ENCODE assay signal across 11 cellular contexts in the genomic region with DNA sequence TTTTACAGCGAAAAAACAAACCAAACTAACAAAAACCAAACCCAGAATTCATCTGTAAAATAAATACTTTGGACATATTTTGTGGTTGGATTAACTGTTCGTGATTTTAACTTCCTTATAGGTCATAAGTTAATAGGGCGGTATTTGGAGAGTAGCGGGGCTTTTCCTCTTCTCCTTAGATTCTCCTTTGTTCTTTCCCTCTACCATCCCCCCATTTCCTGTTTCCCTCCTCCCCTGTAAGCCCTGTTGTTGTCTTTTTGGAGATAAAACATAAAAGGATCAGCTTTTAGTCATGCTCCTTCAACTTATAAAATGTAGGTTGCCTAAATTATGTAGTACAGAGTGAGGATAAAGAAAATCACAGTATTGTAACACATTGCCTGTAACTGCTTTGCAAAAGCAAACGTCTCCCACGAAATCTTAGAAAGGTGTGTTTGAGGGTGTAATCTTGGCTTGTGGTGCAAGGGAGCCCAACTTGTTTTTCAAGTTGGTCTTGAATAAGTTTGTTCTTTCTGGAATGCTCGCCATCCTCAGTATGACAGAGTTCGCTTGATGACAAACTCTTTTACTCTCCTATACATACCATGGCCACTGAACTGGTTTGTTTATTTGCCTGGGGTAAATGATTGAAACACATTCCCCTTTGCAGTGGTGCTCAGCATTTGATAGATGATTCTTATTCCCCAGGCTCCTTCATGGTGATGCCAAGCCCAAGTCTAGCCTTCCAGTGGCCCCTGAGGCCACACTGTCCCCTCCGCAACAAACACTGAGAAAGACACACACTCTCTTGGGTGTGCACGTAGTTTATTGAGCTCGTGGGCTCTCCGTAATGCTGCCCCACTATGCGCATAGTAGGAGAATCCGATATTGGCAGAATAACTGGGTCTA. TPM values are rescaled to one million over a fixed set of nuclear protein-coding genes. Genes with fewer than 3 reads are reported as not detected.
DNase-seq lines count a peak whose midpoint lies in the region; ATAC-seq and TF ChIP-seq lines count a peak whose summit lies in the region.
"Had no signal": no experiment of that assay in that cellular context is flagged by ENCODE, and none has a peak within 500 bp of the region (broad histone marks: within the 10 kb centered on the region; RNA-seq: fewer than 3 reads in every experiment).

No MANE protein-coding gene starts in this region.

- peak overlapping the region; percentile 52 for H3K4ac ChIP-seq in IMR-90 (ENCODE audit: low read depth, low read length)

- CTCF ChIA-PET in A673 (lab: Charles Lee), result interaction anchor here (0.6 kb wide), 2 partner anchors 46 to 53 kb away, joined by 3 to 4 read pairs; no protein-coding TSS in a partner anchor
- CTCF ChIA-PET in IMR-90 (lab: Yijun Ruan, JAX), result no interaction called here

- H3K56ac ChIP-seq in IMR-90 (ENCODE audit: extremely low read depth, insufficient read depth, low read length), result no peak overlapping the region

- peak overlapping the region; percentile 73 for H3K27ac ChIP-seq in A673 (ENCODE audit: low read depth, low read length, poor library complexity, severe bottlenecking)
- H3K27ac ChIP-seq in IMR-90 (ENCODE audit: insufficient read depth, low read length), result peak overlapping the region; percentile 45
- H3K27ac ChIP-seq in lower lobe of right lung, result peak overlapping the region; percentile 71
- H3K27ac ChIP-seq in spleen, result peak overlapping the region in 2 of 8 donors; percentile 7 to 44

- no TSS peak for BruUV-seq in A673 (replicated peaks; lab: Mats Ljungman, UMichigan)
- no TSS peak for BruUV-seq in IMR-90 (replicated peaks; lab: Mats Ljungman, UMichigan)

- TF ChIP-seq RAD21 in IMR-90 (IDR thresholded peaks at IDR 0.05; ENCODE audit: low read length), result no peak

- no peaks in the 10 kb centered on the region for H3K36me3 ChIP-seq in A673 (ENCODE audit: insufficient read depth, low read length, poor library complexity, severe bottlenecking)
- H3K36me3 ChIP-seq in IMR-90 (ENCODE audit: control insufficient read depth, insufficient read depth, low read length), result peaks cover 3% of the 10 kb centered on the region
- H3K36me3 ChIP-seq in lower lobe of right lung, result no peaks in the 10 kb centered on the region
- no peaks in the 10 kb centered on the region for H3K36me3 ChIP-seq in spleen

- peak overlapping the region; percentile 37 for H3K4me3 ChIP-seq in A673 (ENCODE audit: low read depth, low read length, poor library complexity, severe bottlenecking)
- H3K4me3 ChIP-seq in IMR-90 (ENCODE audit: insufficient read depth, low read depth, low read length), result no peak overlapping the region
- no peak overlapping the region for H3K4me3 ChIP-seq in lower lobe of right lung
- no peak overlapping the region for H3K4me3 ChIP-seq in spleen

- intact Hi-C loops in A673 (cut with micrococcal nuclease; ENCODE audit: unreplicated experiment), result loop anchor here (2.0 kb wide), 2 partner anchors 29 to 43 kb away; no protein-coding TSS in a partner anchor
- intact Hi-C loops in IMR-90 (cut with micrococcal nuclease), result no loop called here
- intact Hi-C loops in lower lobe of right lung (cut with DNase I), result no loop called here
- intact Hi-C loops in spleen (cut with DNase I; ENCODE audit: low total_unique reads), result no loop called here

- peak overlapping the region; percentile 44; the same call in 1 of the 2 replicates for H2AK5ac ChIP-seq in IMR-90 (ENCODE audit: low read depth, low read length)

- dilution Hi-C loops in IMR-90 (cut with HindIII; ENCODE audit: low sequenced_read_pairs, unreplicated experiment), result no loop called here

- H2BK5ac ChIP-seq in IMR-90 (ENCODE audit: low read depth, low read length, poor library complexity, severe bottlenecking), result peak overlapping the region; percentile 48

- in situ Hi-C loops in IMR-90 (cut with MboI; ENCODE audit: low sequenced_read_pairs) (no loop called here), T47D (cut with HindIII; ENCODE audit: low pct_unique_long_range_greater_than_20kb, low sequenced_read_pairs) (no loop called here), GM13976 (cut with MboI; ENCODE audit: low sequenced_read_pairs, unreplicated experiment) (no loop called here)

- H3K23ac ChIP-seq in IMR-90 (ENCODE audit: low read depth, low read length), result peak overlapping the region; percentile 13; the same call in 1 of the 2 replicates

- peaks cover 26 to 91% of the 10 kb centered on the region in 2 experiments for H3K79me1 ChIP-seq in IMR-90 (ENCODE audit: low read depth in 1 of 2, low read length in 2 of 2)

- H2BK15ac ChIP-seq in IMR-90 (ENCODE audit: low read depth, low read length), result 0 out of 3 replicates have a peak overlapping the region, but pooled peaks have one; percentile 8

- ATAC-seq in IMR-90 (ENCODE audit: low read depth) (peak; percentile 25), lower lobe of right lung (peak; percentile 85 to 86), GM18867 (IDR thresholded peaks at IDR 0.05; ENCODE audit: unreplicated experiment) (no peak)

- no peaks in the 10 kb centered on the region for H3K9me3 Mint-ChIP-seq in T-helper 2 cell treated with Interferon-gamma antibody and Interleukin-4, amounts not matched to agents 5 μg/mL and 100 μg/mL, for 36 hours

- peak overlapping the region; percentile 26; the same call in 1 of the 2 replicates for H3K4me2 ChIP-seq in IMR-90 (ENCODE audit: low read depth, low read length)

- H2BK120ac ChIP-seq in IMR-90 (ENCODE audit: low read depth, low read length), result 0 out of 2 replicates have a peak overlapping the region, but pooled peaks have one; percentile 1

- H3K18ac ChIP-seq in IMR-90 (ENCODE audit: low read depth, low read length), result peak overlapping the region; percentile 13; the same call in 1 of the 2 replicates

- H3K9me3 ChIP-seq in A673 (ENCODE audit: low read depth, low read length, poor library complexity, severe bottlenecking), result no peaks in the 10 kb centered on the region
- H3K9me3 ChIP-seq in IMR-90 (ENCODE audit: control insufficient read depth, insufficient read depth, low read length), result no peaks in the 10 kb centered on the region
- H3K9me3 ChIP-seq in lower lobe of right lung, result no peaks in the 10 kb centered on the region
- no peaks in the 10 kb centered on the region for H3K9me3 ChIP-seq in spleen

- H2AFZ ChIP-seq in IMR-90 (replicated peaks; ENCODE audit: low read length, poor library complexity), result no peak overlapping the region

- no peak for TF ChIP-seq CTCF in A673 (conservative IDR thresholded peaks at IDR 0.05; ENCODE audit: low read depth, low read length)
- no peak for TF ChIP-seq CTCF in IMR-90 (conservative IDR thresholded peaks at IDR 0.05; ENCODE audit: low read depth, low read length)
- no peak for TF ChIP-seq CTCF in lower lobe of right lung (IDR thresholded peaks at IDR 0.05)
- no peak for TF ChIP-seq CTCF in GM13976 (IDR thresholded peaks at IDR 0.05; ENCODE audit: borderline replicate concordance, control extremely low read depth, extremely low read depth, insufficient read depth, missing control alignments)
- TF ChIP-seq CTCF in spleen (IDR thresholded peaks at IDR 0.05 in 8 of 11, conservative IDR thresholded peaks at IDR 0.05 in 3 of 11), result no peak

- DNase-seq in A673 (ENCODE audit: low spot score) (peak; percentile 96), IMR-90 (peak; percentile 45), T47D (ENCODE audit: low read depth in 1 of 2, low spot score in 1 of 2) (peak; percentile 46 to 94), lower lobe of right lung (no peak), GM13976 (ENCODE audit: low spot score) (no peak), spleen (no peak)
- no peak for DNase-seq in T-helper 2 cell treated with Interferon-gamma antibody and Interleukin-4, amounts not matched to agents 5 μg/mL and 100 μg/mL, for 36 hours (ENCODE audit: low spot score)
- DNase-seq: activated naive CD4-positive, alpha-beta T cell; AML-193; immature natural killer cell had no signal

- TF ChIP-seq POLR2A in IMR-90 (IDR thresholded peaks at IDR 0.05; ENCODE audit: low read depth, low read length) (no peak), spleen (IDR thresholded peaks at IDR 0.05) (no peak)

- no peak overlapping the region for H4K5ac ChIP-seq in IMR-90 (ENCODE audit: low read depth, low read length)

- peaks cover 99% of the 10 kb centered on the region for H4K20me1 ChIP-seq in IMR-90 (ENCODE audit: insufficient read depth, low read length)

- peaks cover 62% of the 10 kb centered on the region for H3K9me1 ChIP-seq in IMR-90 (ENCODE audit: insufficient read depth, low read length)

- no peak overlapping the region for H3K9ac ChIP-seq in IMR-90 (ENCODE audit: low read depth, low read length)

- H3K4me1 ChIP-seq in A673 (ENCODE audit: insufficient read depth, low read length, poor library complexity, severe bottlenecking) (peaks cover 57% of the 10 kb centered on the region), IMR-90 (ENCODE audit: control insufficient read depth, insufficient read depth, low read length) (peaks cover 50% of the 10 kb centered on the region), lower lobe of right lung (peaks cover 32% of the 10 kb centered on the region), spleen (peaks cover 0 to 9% (median 0%) of the 10 kb centered on the region in 6 donors)

- no peak overlapping the region for H3K4me3 Mint-ChIP-seq in T-helper 2 cell treated with Interferon-gamma antibody and Interleukin-4, amounts not matched to agents 5 μg/mL and 100 μg/mL, for 36 hours
- H3K4me3 Mint-ChIP-seq: immature natural killer cell had no signal

- H3K27me3 ChIP-seq in A673 (replicated peaks; ENCODE audit: insufficient read depth, low read depth, low read length, poor library complexity) (no peaks in the 10 kb centered on the region), IMR-90 (ENCODE audit: control insufficient read depth, insufficient read depth, low read length) (no peaks in the 10 kb centered on the region), lower lobe of right lung (ENCODE audit: low read depth) (no peaks in the 10 kb centered on the region), spleen (replicated peaks in 1 of 7) (peaks cover 0 to 48% (median 0%) of the 10 kb centered on the region in 7 donors)

- peak overlapping the region in 1 of 2 experiments; percentile 32; a peak in 1 of 4 replicates for H4K8ac ChIP-seq in IMR-90 (ENCODE audit: low read depth in 2 of 2, low read length in 2 of 2)

- peaks cover 3% of the 10 kb centered on the region for H3K4me1 Mint-ChIP-seq in T-helper 2 cell treated with Interferon-gamma antibody and Interleukin-4, amounts not matched to agents 5 μg/mL and 100 μg/mL, for 36 hours (ENCODE audit: low read depth)

- POLR2A ChIA-PET in A673 (lab: Charles Lee; ENCODE audit: low non-redundant PET) (interaction anchor here (0.6 kb wide), 1 partner anchor 1094 kb away, joined by 3 read pairs; no protein-coding TSS in a partner anchor), IMR-90 (lab: Charles Lee; ENCODE audit: unreplicated experiment) (no interaction called here)

- H3K27me3 Mint-ChIP-seq in T-helper 2 cell treated with Interferon-gamma antibody and Interleukin-4, amounts not matched to agents 5 μg/mL and 100 μg/mL, for 36 hours (ENCODE audit: low read depth), result peaks cover 59% of the 10 kb centered on the region

- WGBS in IMR-90 (ENCODE audit: extremely low coverage in 2 of 2, insufficient read length in 1 of 2), 2 experiments, result no CpG with 5 or more reads among the region's 14 CpGs
- 55 to 59% (median 57%) methylated on average over 14 of the region's 14 CpGs for WGBS in spleen, 5 donors

- H4K91ac ChIP-seq in IMR-90 (ENCODE audit: insufficient read depth, low read depth, low read length), result no peak overlapping the region

- no peak overlapping the region for H2AK9ac ChIP-seq in IMR-90 (replicated peaks; ENCODE audit: low read depth, low read length, poor library complexity)

- no peak overlapping the region for H3K27ac Mint-ChIP-seq in T-helper 2 cell treated with Interferon-gamma antibody and Interleukin-4, amounts not matched to agents 5 μg/mL and 100 μg/mL, for 36 hours
- H3K27ac Mint-ChIP-seq: immature natural killer cell had no signal

- H3K14ac ChIP-seq in IMR-90 (replicated peaks; ENCODE audit: low read depth, low read length), result peak overlapping the region; percentile 2

- H2BK20ac ChIP-seq in IMR-90 (ENCODE audit: low read depth, low read length), result peak overlapping the region; percentile 2; the same call in 1 of the 2 replicates

- no peaks in the 10 kb centered on the region for H3K36me3 Mint-ChIP-seq in T-helper 2 cell treated with Interferon-gamma antibody and Interleukin-4, amounts not matched to agents 5 μg/mL and 100 μg/mL, for 36 hours (ENCODE audit: low read depth)
- H3K36me3 Mint-ChIP-seq: immature natural killer cell had no signal

RNA-seq across cellular contexts. Expression of gene TEAD1, which starts 49.4 kb away (rescaled TPM):
- total RNA-seq in A673 (2021), result 74.6 and 81.8 TPM in 2 replicates
- total RNA-seq in IMR-90 (2012; rRNA removed), result 69.2 and 95.5 TPM in 2 replicates
- 45.4 and 51.8 TPM in 2 replicates for polyA plus RNA-seq in IMR-90 (2012; rRNA removed)
- polyA plus RNA-seq in IMR-90 (2012; cell fraction: cytosol; rRNA removed), result 15.4 and 16.1 TPM in 2 replicates
- 38.7 and 130 TPM in 2 replicates for polyA plus RNA-seq in IMR-90 (2012; cell fraction: nucleus; rRNA removed; ENCODE audit: low replicate concordance)
- total RNA-seq in lower lobe of right lung, result 51.9 TPM
- total RNA-seq in spleen, result 10 to 100 TPM; 14.6 to 46.0 (median 21.4) TPM
- 1 to 10 TPM in 2 of 3 donors, under 1 TPM in 1; 0.93 to 2.7 (median 1.1) TPM for polyA plus RNA-seq in spleen
- polyA plus RNA-seq: immature natural killer cell had no signal

Comparison
In these comparisons a context has a peak if more than half of its experiments do, and no peak if none do; other contexts are left out.
1. DNase-seq: peak in A673 (single experiment), IMR-90 (single experiment) and T47D (2 of 2); none in lower lobe of right lung (single experiment), GM13976 (single experiment), T-helper 2 cell treated with Interferon-gamma antibody and Interleukin-4, amounts not matched to agents 5 μg/mL and 100 μg/mL, for 36 hours (single experiment) and spleen (single experiment).